Comparison of ENCODE assay signal across 8 cellular contexts in genomic region chr15:41557673-41558399, GRCh38. TPM values are rescaled to one million over a fixed set of nuclear protein-coding genes. Genes with fewer than 3 reads are reported as not detected.
DNase-seq lines count a peak whose midpoint lies in the region; ATAC-seq and TF ChIP-seq lines count a peak whose summit lies in the region.

No MANE protein-coding gene starts in this region.

- H3K36me3 Mint-ChIP-seq in nephron (ENCODE audit: low read depth) = peaks cover 1% of the 10 kb centered on the region
- H3K36me3 Mint-ChIP-seq in stimulated activated naive B cell treated with anti-CD40 and anti-IgM and Interleukin-4, amounts not matched to agents 10 μg/mL and 1 μg/mL and 100 μg/mL, for 72 hours = peaks cover 0 to 4% of the 10 kb centered on the region in 2 donors

- H3K9me3 Mint-ChIP-seq in nephron = no peaks in the 10 kb centered on the region
- no peaks in the 10 kb centered on the region for H3K9me3 Mint-ChIP-seq in stimulated activated naive B cell treated with anti-CD40 and anti-IgM and Interleukin-4, amounts not matched to agents 10 μg/mL and 1 μg/mL and 100 μg/mL, for 72 hours

- H3K27me3 Mint-ChIP-seq in nephron (ENCODE audit: low read depth) = peaks cover 16% of the 10 kb centered on the region
- H3K27me3 Mint-ChIP-seq in stimulated activated naive B cell treated with anti-CD40 and anti-IgM and Interleukin-4, amounts not matched to agents 10 μg/mL and 1 μg/mL and 100 μg/mL, for 72 hours = peaks cover 55 to 65% of the 10 kb centered on the region in 2 donors

- TF ChIP-seq CTCF in GM10248 (IDR thresholded peaks at IDR 0.05; ENCODE audit: control extremely low read depth, extremely low read depth, low read depth, missing control alignments) (peak; percentile 81), Peyer's patch (IDR thresholded peaks at IDR 0.05) (peak in 5 of 6 experiments; percentile 43 to 72 (median 65)), nephron (IDR thresholded peaks at IDR 0.05; ENCODE audit: unreplicated experiment in 3 of 3) (peak; percentile 88 to 95 (median 90))

- peak overlapping the region; percentile 90 to 91 (median 90) for H3K4me3 Mint-ChIP-seq in nephron
- peak overlapping the region; percentile 86 to 93 for H3K4me3 Mint-ChIP-seq in stimulated activated naive B cell treated with anti-CD40 and anti-IgM and Interleukin-4, amounts not matched to agents 10 μg/mL and 1 μg/mL and 100 μg/mL, for 72 hours

- H3K4me1 ChIP-seq in Peyer's patch = peaks cover 0 to 19% (median 13%) of the 10 kb centered on the region in 4 donors

- peak overlapping the region in 1 of 4 donors; percentile 74 for H3K4me3 ChIP-seq in Peyer's patch

- DNase-seq in GM10248 (ENCODE audit: extremely low spot score) (peak; percentile 75), HUDEP-2 (lab: John Stamatoyannopoulos, UW; ENCODE audit: unreplicated experiment in 76 of 76) (peak in 64 of 76 experiments; percentile 12 to 74 (median 46)), Peyer's patch (peak; percentile 55 to 84 (median 73)), activated T-helper 1 cell treated with Interleukin-2 at 50 U/mL for 16 hours (ENCODE audit: low read depth) (peak; percentile 58), fibroblast of gingiva (ENCODE audit: low read depth) (peak; percentile 68)
- peak; percentile 51 for DNase-seq in stimulated activated naive B cell treated with anti-CD40 and anti-IgM and Interleukin-4, amounts not matched to agents 10 μg/mL and 1 μg/mL and 100 μg/mL, for 72 hours

- no peak overlapping the region for H3K27ac ChIP-seq in Peyer's patch

- H3K4me1 Mint-ChIP-seq in nephron = peaks cover 47% of the 10 kb centered on the region
- peaks cover 28% of the 10 kb centered on the region in 2 donors for H3K4me1 Mint-ChIP-seq in stimulated activated naive B cell treated with anti-CD40 and anti-IgM and Interleukin-4, amounts not matched to agents 10 μg/mL and 1 μg/mL and 100 μg/mL, for 72 hours

- ATAC-seq in stimulated activated naive B cell treated with anti-CD40 and anti-IgM and Interleukin-4, amounts not matched to agents 10 μg/mL and 1 μg/mL and 100 μg/mL, for 72 hours (replicated peaks) = peak; percentile 88
- ATAC-seq in GM19395 (IDR thresholded peaks at IDR 0.05; ENCODE audit: unreplicated experiment) = no peak

- POLR2A ChIA-PET in GM10248 (lab: Yijun Ruan, JAX) = interaction anchor here (1.0 kb wide), 1 partner anchor 254 kb away, joined by 4 read pairs; no protein-coding TSS in a partner anchor

- CTCF ChIA-PET in GM10248 (lab: Yijun Ruan, JAX) = interaction anchor here (0.7 to 2.3 kb wide), 18 partner anchors 8 to 432 kb away, joined by 3 to 35 read pairs (median 4); partner anchors contain the start of gene RPAP1

- TF ChIP-seq POLR2A in Peyer's patch (IDR thresholded peaks at IDR 0.05) = no peak

- no peaks in the 10 kb centered on the region for H3K9me3 ChIP-seq in Peyer's patch

- no peaks in the 10 kb centered on the region for H3K27me3 ChIP-seq in Peyer's patch

- no peaks in the 10 kb centered on the region for H3K36me3 ChIP-seq in Peyer's patch

- H3K27ac Mint-ChIP-seq in nephron = peak overlapping the region; percentile 86 to 93 (median 88)
- peak overlapping the region; percentile 27 for H3K27ac Mint-ChIP-seq in stimulated activated naive B cell treated with anti-CD40 and anti-IgM and Interleukin-4, amounts not matched to agents 10 μg/mL and 1 μg/mL and 100 μg/mL, for 72 hours

RNA-seq across cellular contexts. Expression of gene TYRO3, which starts 1.2 kb away (rescaled TPM):
- total RNA-seq in Peyer's patch = 10 to 100 TPM in 1 of 4 donors, 1 to 10 TPM in 3; 2.8 to 16.2 (median 6.8) TPM

RNA-seq across cellular contexts. Expression of gene RPAP1, which starts 13.8 kb away (rescaled TPM):
- 10 to 100 TPM; 29.4 to 82.5 (median 48.4) TPM for total RNA-seq in Peyer's patch

RNA-seq across cellular contexts. Expression of gene LTK, which starts 44.2 kb away (rescaled TPM):
- 10 to 100 TPM in 3 of 4 donors, not detected in 1; 13.8 to 39.0 (median 26.3) TPM for total RNA-seq in Peyer's patch
